In genomic region chr6:109349419-109349987, GRCh38 we compare ENCODE assay signal across 8 cellular contexts. TPM values are rescaled to one million over a fixed set of nuclear protein-coding genes. Genes with fewer than 3 reads are reported as not detected.
DNase-seq lines count a peak whose midpoint lies in the region; ATAC-seq and TF ChIP-seq lines count a peak whose summit lies in the region.

No MANE protein-coding gene starts in this region.

- intact Hi-C loops in prostate gland (cut with DNase I): no loop called here

- H3K36me3 ChIP-seq in prostate gland: no peaks in the 10 kb centered on the region

- H3K4me3 ChIP-seq in prostate gland: no peak overlapping the region

- H3K4me1 ChIP-seq in prostate gland (replicated peaks): no peaks in the 10 kb centered on the region

- WGBS in prostate gland: 35% methylated on average over 3 of the region's 3 CpGs

- H3K9me3 ChIP-seq in prostate gland: no peaks in the 10 kb centered on the region

- peak overlapping the region in 1 of 2 donors; percentile 18 for H3K27ac ChIP-seq in prostate gland

- ATAC-seq in GM19328 (IDR thresholded peaks at IDR 0.05; ENCODE audit: unreplicated experiment) (no peak), HG03139 (IDR thresholded peaks at IDR 0.05; ENCODE audit: unreplicated experiment) (no peak)

- TF ChIP-seq CTCF in prostate gland (IDR thresholded peaks at IDR 0.05): no peak

- H3K27me3 ChIP-seq in prostate gland (replicated peaks; ENCODE audit: insufficient read depth): no peaks in the 10 kb centered on the region

- DNase-seq in ELR (ENCODE audit: low read depth): peak; percentile 26
- DNase-seq in NCI-H748 treated with DMSO at 0.1 percent for 48 hours (lab: John Stamatoyannopoulos, UW): peak; percentile 12
- peak; percentile 95 for DNase-seq in erythroblast (lab: John Stamatoyannopoulos, UW)
- DNase-seq in prostate gland (ENCODE audit: low spot score): peak; percentile 71
- no peak for DNase-seq in C1 segment of cervical spinal cord (lab: John Stamatoyannopoulos, UW)
- DNase-seq in NCI-H524 treated with DMSO at 0.1 percent for 48 hours (lab: John Stamatoyannopoulos, UW): no peak

- TF ChIP-seq POLR2A in erythroblast (IDR thresholded peaks at IDR 0.05; ENCODE audit: low read length) (peak; percentile 35), prostate gland (IDR thresholded peaks at IDR 0.05) (no peak)

RNA-seq across cellular contexts. Expression of gene CD164, which starts 32.8 kb away (rescaled TPM):
- total RNA-seq in prostate gland: 100 to 1,000 TPM; 202 to 230 TPM

Comparison
In these comparisons a context has a peak if more than half of its experiments do, and no peak if none do; other contexts are left out.
1. DNase-seq: peak in ELR (single experiment), NCI-H748 treated with DMSO at 0.1 percent for 48 hours (single experiment), erythroblast (2 of 2) and prostate gland (single experiment); none in C1 segment of cervical spinal cord (0 of 14) and NCI-H524 treated with DMSO at 0.1 percent for 48 hours (single experiment).